ENCODE assay signal across 34 cellular contexts in genomic region chr5:159220206-159220605, GRCh38.
"Had no signal": no experiment of that assay in that cellular context is flagged by ENCODE, and none has a peak within 500 bp of the region (broad histone marks: within the 10 kb centered on the region; RNA-seq: fewer than 3 reads in every experiment).

No MANE protein-coding gene starts in this region.

- ATAC-seq: activated CD4-positive, CD25-positive, alpha-beta regulatory T cell treated with anti-CD3 and anti-CD28 coated beads, Interleukin-2, amount 50 U/mL, for 24 hours; body of pancreas; left cardiac atrium; left ventricle myocardium superior; sciatic nerve; stimulated activated effector memory CD8-positive, alpha-beta T cell treated with anti-CD3 and anti-CD28 coated beads, Interleukin-12 subunit alpha, Interleukin-12 subunit beta, amount 100 ng/mL, for 72 hours; T-helper 17 cell had no signal

- H3K36me3 Mint-ChIP-seq: activated CD4-positive, alpha-beta memory T cell treated with anti-CD3 and anti-CD28 coated beads for 36 hours; stimulated activated effector memory CD8-positive, alpha-beta T cell treated with anti-CD3 and anti-CD28 coated beads, Interleukin-12 subunit alpha, Interleukin-12 subunit beta, amount 100 ng/mL, for 72 hours had no signal

- H3K4me1 ChIP-seq: adrenal gland, body of pancreas, esophagus muscularis mucosa had no signal

- H3K9me3 ChIP-seq: adrenal gland, body of pancreas, esophagus muscularis mucosa, ovary, thoracic aorta had no signal

- H3K4me3 ChIP-seq: adrenal gland, body of pancreas, coronary artery, dorsolateral prefrontal cortex, esophagus muscularis mucosa, ovary, skin epidermis, thoracic aorta had no signal

- H3K27me3 Mint-ChIP-seq: activated naive CD8-positive, alpha-beta T cell treated with anti-CD3 and anti-CD28 coated beads for 36 hours; stimulated activated naive CD8-positive, alpha-beta T cell treated with anti-CD3 and anti-CD28 coated beads, Interleukin-15, Interleukin-2, amounts not matched to agents 100 ng/mL and 50 ng/mL, for 24 hours had no signal

- DNase-seq: activated CD4-positive, alpha-beta memory T cell treated with anti-CD3 and anti-CD28 coated beads for 36 hours; activated CD4-positive, alpha-beta T cell treated with anti-CD3 and anti-CD28 coated beads for 48 hours; activated CD8-positive, alpha-beta memory T cell treated with anti-CD3 and anti-CD28 coated beads, Interleukin-2, amount 50 U/mL, for 4 hours; activated effector memory CD4-positive, alpha-beta T cell treated with anti-CD3 and anti-CD28 coated beads, Interleukin-2, amount 50 U/mL, for 16 hours; activated naive CD4-positive, alpha-beta T cell treated with anti-CD3 and anti-CD28 coated beads for 36 hours; activated naive CD8-positive, alpha-beta T cell treated with anti-CD3 and anti-CD28 coated beads for 36 hours; activated T-cell treated with anti-CD3 and anti-CD28 coated beads, Interleukin-2, amount 50 U/mL, for 1 hour; adrenal gland; aorta; body of pancreas; dorsolateral prefrontal cortex; effector memory CD4-positive, alpha-beta T cell; foreskin melanocyte; left cardiac atrium; left ventricle myocardium superior; nephron progenitor cell; ovary; stimulated activated CD4-positive, alpha-beta T cell treated with anti-CD3 and anti-CD28 coated beads, Interleukin-4, amount 100 ng/mL, for 24 hours; T-helper 17 cell; T1000; trophoblast cell; WERI-Rb-1 had no signal

- H3K9me3 Mint-ChIP-seq: activated CD4-positive, alpha-beta memory T cell treated with anti-CD3 and anti-CD28 coated beads for 36 hours; activated naive CD4-positive, alpha-beta T cell treated with anti-CD3 and anti-CD28 coated beads for 36 hours; activated naive CD8-positive, alpha-beta T cell treated with anti-CD3 and anti-CD28 coated beads for 36 hours; activated T-helper 1 cell treated with anti-CD3 and anti-CD28 coated beads, Interleukin-12 subunit alpha, Interleukin-12 subunit beta, Interleukin-2, Interleukin-4 antibody, amounts not matched to agents 30 ng/mL and 10 ng/mL and 1 ng/mL, durations not matched to agents 14 hours and 24 hours and 36 hours; nephron progenitor cell; stimulated activated effector memory CD8-positive, alpha-beta T cell treated with anti-CD3 and anti-CD28 coated beads, Interleukin-12 subunit alpha, Interleukin-12 subunit beta, amount 100 ng/mL, for 72 hours; stimulated activated naive CD8-positive, alpha-beta T cell treated with anti-CD3 and anti-CD28 coated beads, Interleukin-15, Interleukin-2, amounts not matched to agents 100 ng/mL and 50 ng/mL, for 24 hours had no signal

- H3K27ac ChIP-seq: adrenal gland, body of pancreas, coronary artery, dorsolateral prefrontal cortex, esophagus muscularis mucosa, ovary, skin epidermis, thoracic aorta, WERI-Rb-1 had no signal

- H3K27ac Mint-ChIP-seq: activated CD4-positive, alpha-beta memory T cell treated with anti-CD3 and anti-CD28 coated beads for 36 hours; activated naive CD4-positive, alpha-beta T cell treated with anti-CD3 and anti-CD28 coated beads for 36 hours; activated naive CD8-positive, alpha-beta T cell treated with anti-CD3 and anti-CD28 coated beads for 36 hours; activated T-helper 1 cell treated with anti-CD3 and anti-CD28 coated beads, Interleukin-12 subunit alpha, Interleukin-12 subunit beta, Interleukin-2, Interleukin-4 antibody, amounts not matched to agents 30 ng/mL and 10 ng/mL and 1 ng/mL, durations not matched to agents 14 hours and 24 hours and 36 hours; nephron progenitor cell; progenitor cell of endocrine pancreas; stimulated activated effector memory CD8-positive, alpha-beta T cell treated with anti-CD3 and anti-CD28 coated beads, Interleukin-12 subunit alpha, Interleukin-12 subunit beta, amount 100 ng/mL, for 72 hours; stimulated activated naive CD8-positive, alpha-beta T cell treated with anti-CD3 and anti-CD28 coated beads, Interleukin-15, Interleukin-2, amounts not matched to agents 100 ng/mL and 50 ng/mL, for 24 hours; T-helper 17 cell had no signal

- H3K27me3 ChIP-seq: adrenal gland, body of pancreas, dorsolateral prefrontal cortex, ovary had no signal

- H3K36me3 ChIP-seq: adrenal gland, esophagus muscularis mucosa, ovary, thoracic aorta, WERI-Rb-1 had no signal

- H3K4me1 Mint-ChIP-seq: nephron progenitor cell had no signal

- FAIRE-seq: islet of Langerhans, urothelium cell line had no signal

- H3K4me3 Mint-ChIP-seq: activated CD4-positive, alpha-beta memory T cell treated with anti-CD3 and anti-CD28 coated beads for 36 hours; activated naive CD4-positive, alpha-beta T cell treated with anti-CD3 and anti-CD28 coated beads for 36 hours; activated naive CD8-positive, alpha-beta T cell treated with anti-CD3 and anti-CD28 coated beads for 36 hours; activated T-helper 1 cell treated with anti-CD3 and anti-CD28 coated beads, Interleukin-12 subunit alpha, Interleukin-12 subunit beta, Interleukin-2, Interleukin-4 antibody, amounts not matched to agents 30 ng/mL and 10 ng/mL and 1 ng/mL, durations not matched to agents 14 hours and 24 hours and 36 hours; nephron progenitor cell; stimulated activated effector memory CD8-positive, alpha-beta T cell treated with anti-CD3 and anti-CD28 coated beads, Interleukin-12 subunit alpha, Interleukin-12 subunit beta, amount 100 ng/mL, for 72 hours; stimulated activated naive CD8-positive, alpha-beta T cell treated with anti-CD3 and anti-CD28 coated beads, Interleukin-15, Interleukin-2, amounts not matched to agents 100 ng/mL and 50 ng/mL, for 24 hours; T-helper 17 cell had no signal
